In the genomic region with DNA sequence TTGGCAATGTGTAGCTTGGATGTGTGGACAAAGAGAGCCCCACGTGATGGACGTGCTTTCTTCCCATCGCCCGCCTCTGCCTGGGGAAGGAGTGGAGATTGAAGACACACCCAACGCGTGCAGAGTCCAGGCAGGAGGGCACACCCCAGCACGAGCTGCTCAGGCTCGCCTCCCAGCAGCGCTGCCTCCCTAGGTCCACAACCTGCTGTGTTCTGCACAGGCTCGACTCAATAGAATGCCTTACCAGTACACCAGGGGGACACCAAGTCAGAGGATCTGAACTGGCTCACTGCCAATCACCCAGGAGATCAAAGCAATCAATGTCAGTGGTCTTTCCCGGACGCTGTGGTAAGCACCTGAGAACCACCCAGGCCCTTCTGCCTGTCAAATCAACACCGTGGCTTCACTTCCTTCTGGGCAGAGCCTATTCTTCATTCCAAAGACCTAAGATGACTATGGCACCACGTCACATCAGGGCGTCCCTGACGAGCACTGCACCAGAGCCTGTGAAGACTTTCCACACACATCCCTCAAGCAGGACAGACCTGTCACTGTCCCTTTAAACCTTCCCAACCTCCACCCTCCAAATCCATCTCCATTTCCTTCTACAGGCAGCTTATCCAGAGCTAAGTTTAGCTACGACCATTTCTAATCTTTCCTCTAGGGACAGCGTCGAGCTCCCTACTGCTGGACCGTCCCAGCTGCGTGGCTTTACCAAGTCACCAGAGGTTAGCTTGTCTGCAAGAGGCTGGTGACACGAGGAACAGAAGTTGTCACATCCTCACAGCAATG, we compare ENCODE assay signal across 8 cellular contexts.
DNase-seq lines count a peak whose midpoint lies in the region; ATAC-seq, FAIRE-seq and TF ChIP-seq lines count a peak whose summit lies in the region.

No MANE protein-coding gene starts in this region.

- H3K4me3 Mint-ChIP-seq in progenitor cell of endocrine pancreas (ENCODE audit: low read depth), result no peak overlapping the region

- H3K27ac ChIP-seq in WERI-Rb-1 (peak overlapping the region; percentile 25), heart left ventricle (peak overlapping the region; percentile 40 to 98 (median 88))

- peaks cover 30% of the 10 kb centered on the region for H3K36me3 Mint-ChIP-seq in progenitor cell of endocrine pancreas (ENCODE audit: insufficient read depth)

- no peaks in the 10 kb centered on the region for H3K9me3 ChIP-seq in WERI-Rb-1 (ENCODE audit: severe bottlenecking)
- peaks cover 0 to 5% (median 0%) of the 10 kb centered on the region in 12 donors for H3K9me3 ChIP-seq in heart left ventricle

- H3K27me3 Mint-ChIP-seq in progenitor cell of endocrine pancreas, result no peaks in the 10 kb centered on the region

- WGBS in heart left ventricle, 4 donors, result 27 to 36% (median 34%) methylated on average over 20 to 22 of the region's 22 CpGs

- intact Hi-C loops in heart left ventricle (cut with DNase I), result loop anchor here in 7 of 10 donors (2.0 to 5.0 kb wide), 5 partner anchors 37 to 102 kb away; a partner anchor contains a TSS

- peak; percentile 21 for DNase-seq in NCI-H2227 (lab: John Stamatoyannopoulos, UW; ENCODE audit: unreplicated experiment)
- DNase-seq in NCI-H2227 treated with DMSO at 0.1 percent for 48 hours (lab: John Stamatoyannopoulos, UW), result no peak
- DNase-seq in MV-4-11 (lab: John Stamatoyannopoulos, UW), result peak; percentile 65
- DNase-seq in WERI-Rb-1, result peak; percentile 82
- DNase-seq in heart left ventricle, result peak in 4 of 5 donors; percentile 66 to 81 (median 74)
- no peak for DNase-seq in progenitor cell of endocrine pancreas (ENCODE audit: low spot score, unreplicated experiment)
- DNase-seq in GM19239 (ENCODE audit: insufficient read length, low spot score), result no peak
- DNase-seq in OCI-M2 (lab: John Stamatoyannopoulos, UW; ENCODE audit: unreplicated experiment), result no peak

- peak overlapping the region; percentile 51 for H3K27ac Mint-ChIP-seq in progenitor cell of endocrine pancreas

- TF ChIP-seq POLR2A in heart left ventricle (IDR thresholded peaks at IDR 0.05), result no peak

- no peak for FAIRE-seq in GM19239 (lab: Jason Lieb, UNC)

- no peaks in the 10 kb centered on the region for H3K36me3 ChIP-seq in WERI-Rb-1
- H3K36me3 ChIP-seq in heart left ventricle, result peaks cover 0 to 5% (median 0%) of the 10 kb centered on the region in 9 donors

- TF ChIP-seq CTCF in WERI-Rb-1 (IDR thresholded peaks at IDR 0.05; ENCODE audit: low read depth, low read length) (peak; percentile 62), heart left ventricle (IDR thresholded peaks at IDR 0.05) (peak; percentile 19 to 61 (median 38)), progenitor cell of endocrine pancreas (IDR thresholded peaks at IDR 0.05; ENCODE audit: unreplicated experiment) (peak; percentile 49)

- peaks cover 16 to 79% (median 63%) of the 10 kb centered on the region in 12 donors for H3K4me1 ChIP-seq in heart left ventricle

- H3K27me3 ChIP-seq in WERI-Rb-1 (ENCODE audit: insufficient read depth, low read depth, severe bottlenecking) (no peaks in the 10 kb centered on the region), heart left ventricle (no peaks in the 10 kb centered on the region)

- H3K9me3 Mint-ChIP-seq in progenitor cell of endocrine pancreas (ENCODE audit: low read depth), result peaks cover 5% of the 10 kb centered on the region

- peak overlapping the region; percentile 25 for H3K4me3 ChIP-seq in WERI-Rb-1 (ENCODE audit: low read depth, low read length)
- peak overlapping the region in 6 of 12 donors; percentile 0 to 24 (median 14) for H3K4me3 ChIP-seq in heart left ventricle

- peak; percentile 68 to 82 (median 76) for ATAC-seq in heart left ventricle

- peaks cover 8% of the 10 kb centered on the region for H3K4me1 Mint-ChIP-seq in progenitor cell of endocrine pancreas (ENCODE audit: low read depth)

Comparison
In these comparisons a context has a peak if more than half of its experiments do, and no peak if none do; other contexts are left out.
1. DNase-seq: peak in NCI-H2227 (single experiment), MV-4-11 (single experiment), WERI-Rb-1 (single experiment) and heart left ventricle (4 of 5); none in NCI-H2227 treated with DMSO at 0.1 percent for 48 hours (single experiment), progenitor cell of endocrine pancreas (single experiment), GM19239 (single experiment) and OCI-M2 (single experiment).
2. Peak in every context shown above with its lines, with median percentiles within 50 percentile points of each other: CTCF ChIP-seq.